ENCODE assay signal across 8 cellular contexts in genomic region chr6:5003604-5004372, GRCh38. TPM values are rescaled to one million over a fixed set of nuclear protein-coding genes. Genes with fewer than 3 reads are reported as not detected.
DNase-seq lines count a peak whose midpoint lies in the region; ATAC-seq and TF ChIP-seq lines count a peak whose summit lies in the region.

Gene RPP40, minus strand, starts transcription at chr6:5004037. Its CDS starts 35 bp downstream, at chr6:5004002.

- peak within 1 kb of the TSS; percentile 78 for H3K4me3 ChIP-seq in right cardiac atrium (ENCODE audit: low read length)
- H3K4me3 ChIP-seq in aorta (ENCODE audit: low read length in 2 of 2): peak within 1 kb of the TSS; percentile 27 to 37

- H3K4me3 Mint-ChIP-seq in T-helper 17 cell: peak within 1 kb of the TSS; percentile 88

- DNase-seq in NCI-H1694 (lab: John Stamatoyannopoulos, UW) (peak; percentile 85), T-helper 17 cell (peak; percentile 94 to 97 (median 96)), anterior cingulate cortex (lab: John Stamatoyannopoulos, UW) (peak; percentile 75 to 99 (median 95)), right cardiac atrium (peak; percentile 98 to 99 (median 99)), putamen (ENCODE audit: low spot score) (peak; percentile 96), aorta (peak; percentile 98 to 100)

- under 1% methylated on average over 64 of the region's 64 CpGs for WGBS in right cardiac atrium
- 0 to 1% methylated on average over 62 to 64 of the region's 64 CpGs for WGBS in aorta, 2 donors

- H3K27ac Mint-ChIP-seq in T-helper 17 cell: peak within 1 kb of the TSS; percentile 81

- ATAC-seq in HG02885 (IDR thresholded peaks at IDR 0.05; ENCODE audit: poor library complexity, unreplicated experiment) (peak; percentile 94), T-helper 17 cell (peak; percentile 96), right cardiac atrium (peak; percentile 100), aorta (ENCODE audit: low FRiP score) (peak; percentile 100)

- H3K9me3 ChIP-seq in T-helper 17 cell (ENCODE audit: control insufficient read depth, low read length, poor library complexity, severe bottlenecking) (no peaks in the 10 kb centered on the region), right cardiac atrium (ENCODE audit: control insufficient read depth, low read length) (no peaks in the 10 kb centered on the region), aorta (ENCODE audit: control insufficient read depth, low read length) (no peaks in the 10 kb centered on the region)

- no peaks in the 10 kb centered on the region for H3K36me3 ChIP-seq in aorta (ENCODE audit: control insufficient read depth in 1 of 2, insufficient read depth in 2 of 2, low read length in 1 of 2)

- H3K27me3 Mint-ChIP-seq in T-helper 17 cell: no peaks in the 10 kb centered on the region

- TF ChIP-seq POLR2A in GM15510 (IDR thresholded peaks at IDR 0.05; ENCODE audit: borderline replicate concordance, extremely low read depth, insufficient read length): peak; percentile 47

- H3K36me3 Mint-ChIP-seq in T-helper 17 cell (ENCODE audit: low read depth): peaks cover 4% of the 10 kb centered on the region

- H3K27me3 ChIP-seq in right cardiac atrium (ENCODE audit: control insufficient read depth, insufficient read depth) (no peaks in the 10 kb centered on the region), aorta (ENCODE audit: control insufficient read depth in 1 of 2, insufficient read depth in 2 of 2, low read length in 1 of 2) (no peaks in the 10 kb centered on the region)

- peak within 1 kb of the TSS; percentile 81 for H3K27ac ChIP-seq in right cardiac atrium (ENCODE audit: low read length)
- peak within 1 kb of the TSS in 1 of 2 donors; percentile 30 for H3K27ac ChIP-seq in aorta (ENCODE audit: low read depth in 1 of 2, low read length in 2 of 2)

- H3K4me1 ChIP-seq in right cardiac atrium (ENCODE audit: control insufficient read depth, insufficient read depth, low read length) (no peaks in the 10 kb centered on the region), aorta (ENCODE audit: control insufficient read depth in 1 of 2, insufficient read depth in 2 of 2, low read length in 2 of 2) (no peaks in the 10 kb centered on the region)

- peaks cover 14% of the 10 kb centered on the region for H3K4me1 Mint-ChIP-seq in T-helper 17 cell

- intact Hi-C loops in right cardiac atrium (cut with DNase I): no loop called here
- intact Hi-C loops in aorta (cut with DNase I): loop anchor here in 1 of 2 donors (1.0 to 10.0 kb wide), 2 partner anchors 23 to 81 kb away; partner anchors contain the start of gene PPP1R3G

RNA-seq across cellular contexts. Expression of gene RPP40, which starts in this region (rescaled TPM):
- 1 to 10 TPM; 2.1 TPM for total RNA-seq in T-helper 17 cell
- total RNA-seq in right cardiac atrium: 1 to 10 TPM; 2.5 to 4.4 (median 2.8) TPM
- 6.0 TPM for polyA plus RNA-seq in right cardiac atrium
- 1 to 10 TPM; 3.6 to 4.3 TPM for total RNA-seq in aorta
- 1 to 10 TPM; 2.0 to 5.6 TPM for polyA plus RNA-seq in aorta
